26 cellular contexts compared by ENCODE assay signal in the genomic region with DNA sequence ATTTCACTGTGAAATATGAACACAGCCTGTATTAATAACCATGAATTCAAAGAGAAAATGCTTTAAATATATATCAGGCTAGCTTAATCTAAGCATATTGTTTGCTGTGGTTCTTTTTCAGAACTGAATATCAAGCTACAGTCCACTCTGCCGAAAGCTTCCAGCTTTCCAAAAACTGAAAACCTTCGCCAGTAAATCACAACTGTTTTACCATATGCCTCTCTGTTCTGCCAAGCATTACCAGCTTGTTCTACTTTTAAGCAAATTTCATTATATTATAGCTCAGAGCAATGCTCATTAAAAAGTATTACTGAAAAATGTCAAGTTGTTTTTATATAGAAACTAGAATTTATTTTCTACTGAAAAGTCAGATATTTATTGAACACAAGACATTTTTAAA.
"Had no signal": no experiment of that assay in that cellular context is flagged by ENCODE, and none has a peak within 500 bp of the region (broad histone marks: within the 10 kb centered on the region; RNA-seq: fewer than 3 reads in every experiment).

No MANE protein-coding gene starts in this region.

- H3K36me3 ChIP-seq: heart left ventricle, left ventricle myocardium inferior, right lobe of liver, upper lobe of left lung, vagina, WERI-Rb-1 had no signal

- H3K9me3 ChIP-seq: heart left ventricle, left ventricle myocardium inferior, mucosa of descending colon, right lobe of liver, upper lobe of left lung, vagina had no signal

- H3K4me3 ChIP-seq: coronary artery, heart left ventricle, left ventricle myocardium inferior, lung, mucosa of descending colon, right lobe of liver, upper lobe of left lung, vagina had no signal

- FAIRE-seq: bronchial epithelial cell, endothelial cell of umbilical vein had no signal

- DNase-seq: activated CD4-positive, alpha-beta memory T cell treated with anti-CD3 and anti-CD28 coated beads for 36 hours; activated CD4-positive, alpha-beta T cell treated with anti-CD3 and anti-CD28 coated beads, Interleukin-2, amount 10 ng/mL, durations not matched to agents 24 days and 14 days; activated CD8-positive, alpha-beta memory T cell treated with anti-CD3 and anti-CD28 coated beads, Interleukin-2, amount 50 U/mL, for 48 hours; activated gamma-delta T cell; activated naive CD4-positive, alpha-beta T cell treated with anti-CD3 and anti-CD28 coated beads, Interleukin-2, amount 50 U/mL, for 16 hours; activated T-cell treated with anti-CD3 and anti-CD28 coated beads, Interleukin-2, amount 50 U/mL, for 24 hours; effector memory CD8-positive, alpha-beta T cell; foreskin fibroblast; heart left ventricle; hypothalamus; left ventricle myocardium inferior; mesendoderm; mucosa of descending colon; right lobe of liver; stimulated activated CD4-positive, alpha-beta T cell treated with anti-CD3 and anti-CD28 coated beads, Interleukin-12 subunit alpha, Interleukin-12 subunit beta, amount 100 ng/mL, for 4 hours; stimulated activated CD4-positive, alpha-beta T cell treated with anti-CD3 and anti-CD28 coated beads, Interleukin-4, amount 100 ng/mL, for 24 hours; T-helper 9 cell; upper lobe of left lung; WERI-Rb-1 had no signal

- H3K27ac ChIP-seq: coronary artery, heart left ventricle, left ventricle myocardium inferior, right lobe of liver, upper lobe of left lung, vagina, WERI-Rb-1 had no signal

- ATAC-seq: activated CD4-positive, CD25-positive, alpha-beta regulatory T cell treated with anti-CD3 and anti-CD28 coated beads, Interleukin-2, amount 50 U/mL, for 24 hours; effector memory CD8-positive, alpha-beta T cell; heart left ventricle; mucosa of descending colon; right lobe of liver; stimulated activated effector memory CD8-positive, alpha-beta T cell treated with anti-CD3 and anti-CD28 coated beads, Interleukin-12 subunit alpha, Interleukin-12 subunit beta, amount 100 ng/mL, for 72 hours had no signal

- H3K27me3 ChIP-seq: heart left ventricle, right lobe of liver, upper lobe of left lung, vagina had no signal

- H3K4me1 ChIP-seq: heart left ventricle, left ventricle myocardium inferior, right lobe of liver, upper lobe of left lung, vagina had no signal
